Comparison of ENCODE assay signal across 8 cellular contexts in the genomic region with DNA sequence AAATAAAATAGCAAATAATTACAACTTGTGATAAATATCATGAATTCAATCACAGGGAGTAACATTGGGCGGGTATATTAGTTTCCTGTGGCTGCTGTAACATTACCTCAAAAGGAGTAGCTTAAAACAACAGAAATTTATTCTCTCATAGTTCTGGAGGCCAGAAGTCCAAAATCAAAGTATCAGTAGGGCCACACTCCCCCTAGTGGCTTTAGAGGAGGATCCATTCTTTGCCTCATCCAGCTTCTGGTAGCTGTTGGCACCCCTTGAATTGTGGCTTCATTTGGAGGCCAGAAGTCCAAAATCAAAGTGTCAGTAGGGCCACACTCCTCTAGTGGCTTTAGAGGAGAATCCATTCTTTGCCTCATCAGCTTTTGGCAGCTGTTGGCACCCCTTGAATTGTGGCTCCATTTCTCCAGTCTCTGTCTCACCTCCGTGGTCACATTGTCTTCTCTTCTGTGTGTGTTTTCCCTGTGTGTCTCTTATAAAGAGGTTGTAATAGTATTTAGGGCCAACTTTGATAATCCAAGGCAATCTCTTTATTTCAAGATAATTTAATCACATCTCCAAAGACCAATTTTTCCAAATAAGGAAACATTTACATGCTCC. TPM values are rescaled to one million over a fixed set of nuclear protein-coding genes. Genes with fewer than 3 reads are reported as not detected.
DNase-seq lines count a peak whose midpoint lies in the region; ATAC-seq, FAIRE-seq and TF ChIP-seq lines count a peak whose summit lies in the region.

No MANE protein-coding gene starts in this region.

- TF ChIP-seq CTCF in LNCAP (IDR thresholded peaks at IDR 0.05) (peak; percentile 74), bronchial epithelial cell (IDR thresholded peaks at IDR 0.05; ENCODE audit: insufficient read depth, low read length, severe bottlenecking) (peak; percentile 74), neural progenitor cell (IDR thresholded peaks at IDR 0.05) (peak; percentile 62)

- ATAC-seq in stimulated activated memory B cell treated with anti-CD40 and anti-IgM and Interleukin-4, amounts not matched to agents 10 μg/mL and 1 μg/mL and 100 μg/mL, for 72 hours: no peak
- ATAC-seq in GM19324 (IDR thresholded peaks at IDR 0.05; ENCODE audit: low FRiP score, unreplicated experiment): no peak
- ATAC-seq in HG02798 (IDR thresholded peaks at IDR 0.05; ENCODE audit: poor library complexity, unreplicated experiment): no peak

- no peak overlapping the region for H3K9ac ChIP-seq in neural progenitor cell

- peaks cover 10% of the 10 kb centered on the region for H3K4me1 ChIP-seq in neural progenitor cell

- H3K4me3 Mint-ChIP-seq in neural progenitor cell: no peak overlapping the region
- H3K4me3 Mint-ChIP-seq in stimulated activated memory B cell treated with anti-CD40 and anti-IgM and Interleukin-4, amounts not matched to agents 10 μg/mL and 1 μg/mL and 100 μg/mL, for 72 hours: no peak overlapping the region

- peaks cover 10% of the 10 kb centered on the region for H3K4me1 Mint-ChIP-seq in neural progenitor cell
- H3K4me1 Mint-ChIP-seq in stimulated activated memory B cell treated with anti-CD40 and anti-IgM and Interleukin-4, amounts not matched to agents 10 μg/mL and 1 μg/mL and 100 μg/mL, for 72 hours: peaks cover 4% of the 10 kb centered on the region

- no peak overlapping the region for H3K27ac Mint-ChIP-seq in neural progenitor cell
- no peak overlapping the region for H3K27ac Mint-ChIP-seq in stimulated activated memory B cell treated with anti-CD40 and anti-IgM and Interleukin-4, amounts not matched to agents 10 μg/mL and 1 μg/mL and 100 μg/mL, for 72 hours

- H3K9me3 ChIP-seq in neural progenitor cell (ENCODE audit: low read depth): no peaks in the 10 kb centered on the region

- no peaks in the 10 kb centered on the region for H3K27me3 Mint-ChIP-seq in neural progenitor cell (ENCODE audit: insufficient read depth, low read depth)
- no peaks in the 10 kb centered on the region for H3K27me3 Mint-ChIP-seq in stimulated activated memory B cell treated with anti-CD40 and anti-IgM and Interleukin-4, amounts not matched to agents 10 μg/mL and 1 μg/mL and 100 μg/mL, for 72 hours

- no peaks in the 10 kb centered on the region for H4K20me1 ChIP-seq in neural progenitor cell (ENCODE audit: low read depth)

- H3K4me3 ChIP-seq in bronchial epithelial cell (ENCODE audit: low read depth, low read length) (no peak overlapping the region), neural progenitor cell (no peak overlapping the region)

- no peak overlapping the region for H2AFZ ChIP-seq in neural progenitor cell (replicated peaks)

- FAIRE-seq in bronchial epithelial cell (lab: Jason Lieb, UNC): no peak

- no peaks in the 10 kb centered on the region for H3K27me3 ChIP-seq in bronchial epithelial cell (ENCODE audit: control insufficient read depth, insufficient read depth, low read length)
- H3K27me3 ChIP-seq in neural progenitor cell: no peaks in the 10 kb centered on the region

- H3K4me2 ChIP-seq in neural progenitor cell: no peak overlapping the region

- H3K79me2 ChIP-seq in neural progenitor cell (ENCODE audit: low read depth): no peaks in the 10 kb centered on the region

- no peaks in the 10 kb centered on the region for H3K36me3 ChIP-seq in bronchial epithelial cell (ENCODE audit: control insufficient read depth, insufficient read depth, low read length)
- no peaks in the 10 kb centered on the region for H3K36me3 ChIP-seq in neural progenitor cell

- H3K36me3 Mint-ChIP-seq in neural progenitor cell: peaks cover 2% of the 10 kb centered on the region
- H3K36me3 Mint-ChIP-seq in stimulated activated memory B cell treated with anti-CD40 and anti-IgM and Interleukin-4, amounts not matched to agents 10 μg/mL and 1 μg/mL and 100 μg/mL, for 72 hours: no peaks in the 10 kb centered on the region

- peaks cover 3% of the 10 kb centered on the region for H3F3A ChIP-seq in neural progenitor cell (ENCODE audit: low read depth)

- no peak overlapping the region for H3K27ac ChIP-seq in neural progenitor cell

- peaks cover 12% of the 10 kb centered on the region for H3K9me3 Mint-ChIP-seq in neural progenitor cell
- H3K9me3 Mint-ChIP-seq in stimulated activated memory B cell treated with anti-CD40 and anti-IgM and Interleukin-4, amounts not matched to agents 10 μg/mL and 1 μg/mL and 100 μg/mL, for 72 hours: no peaks in the 10 kb centered on the region

- peak; percentile 26 for DNase-seq in SIG-M5 treated with dmso at 0.1 percent for 504 hours (lab: John Stamatoyannopoulos, UW; ENCODE audit: unreplicated experiment)
- no peak for DNase-seq in SIG-M5 (lab: John Stamatoyannopoulos, UW)
- peak; percentile 50 for DNase-seq in bronchial epithelial cell (ENCODE audit: low read depth)
- peak; percentile 40 for DNase-seq in neural progenitor cell (ENCODE audit: low spot score)

RNA-seq across cellular contexts. Expression of gene CFAP20DC, which starts 3.1 kb away (rescaled TPM):
- total RNA-seq in bronchial epithelial cell: 6.7 and 6.8 TPM in 2 replicates
- total RNA-seq in neural progenitor cell (ENCODE audit: low replicate concordance): 9.6 and 14.0 TPM in 2 replicates
